ENCODE assay signal across 22 cellular contexts in the genomic region with DNA sequence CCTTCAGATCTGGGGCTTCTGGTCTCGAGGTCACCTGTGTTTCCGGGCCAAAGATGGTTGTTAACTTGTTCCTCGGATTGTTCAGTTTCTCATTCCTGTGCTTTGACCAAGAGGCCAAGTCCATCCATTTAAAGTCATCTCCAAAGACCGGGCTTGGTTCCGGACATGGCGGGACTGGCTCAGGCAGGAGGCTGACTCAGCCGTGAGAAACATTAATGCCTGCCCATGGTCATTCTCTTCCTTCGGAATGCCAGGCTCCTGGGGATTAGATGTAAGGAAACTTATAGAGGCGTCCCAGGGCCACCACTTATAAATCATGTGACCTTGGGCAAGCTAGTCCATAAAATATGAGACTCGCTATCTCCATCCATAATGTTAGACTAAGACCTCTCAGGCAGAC. TPM values are rescaled to one million over a fixed set of nuclear protein-coding genes. Genes with fewer than 3 reads are reported as not detected.
"Had no signal": no experiment of that assay in that cellular context is flagged by ENCODE, and none has a peak within 500 bp of the region (broad histone marks: within the 10 kb centered on the region; RNA-seq: fewer than 3 reads in every experiment).

No MANE protein-coding gene starts in this region.

- H3K27ac Mint-ChIP-seq: effector memory CD8-positive, alpha-beta T cell; immature natural killer cell; natural killer cell treated with Interleukin-12 subunit alpha and Interleukin-12 subunit beta and Interleukin-15 and Interleukin-18, amount 100 ng/mL, for 72 hours had no signal

- ATAC-seq: effector memory CD8-positive, alpha-beta T cell; foreskin keratinocyte; left cardiac atrium; left ventricle myocardium superior; natural killer cell treated with Interleukin-12 subunit alpha and Interleukin-12 subunit beta and Interleukin-15 and Interleukin-18, amount 100 ng/mL, for 72 hours; psoas muscle; stimulated activated naive CD8-positive, alpha-beta T cell treated with anti-CD3 and anti-CD28 coated beads, Interleukin-15, Interleukin-2, amounts not matched to agents 100 U/mL and 50 U/mL, for 24 hours had no signal

- H3K9me3 Mint-ChIP-seq: effector memory CD8-positive, alpha-beta T cell; natural killer cell treated with Interleukin-12 subunit alpha and Interleukin-12 subunit beta and Interleukin-15 and Interleukin-18, amount 100 ng/mL, for 72 hours had no signal

- H3K27ac ChIP-seq: foreskin keratinocyte, parathyroid adenoma, psoas muscle, suprapubic skin, thyroid gland, upper lobe of left lung, uterus had no signal

- H3K4me3 Mint-ChIP-seq: effector memory CD8-positive, alpha-beta T cell; immature natural killer cell; natural killer cell treated with Interleukin-12 subunit alpha and Interleukin-12 subunit beta and Interleukin-15 and Interleukin-18, amount 100 ng/mL, for 72 hours had no signal

- H3K4me3 ChIP-seq: lung, psoas muscle, suprapubic skin, thyroid gland, upper lobe of left lung, uterus had no signal

- DNase-seq: effector memory CD8-positive, alpha-beta T cell; foreskin keratinocyte; immature natural killer cell; kidney; left cardiac atrium; left ventricle myocardium superior; mesenchymal stem cell; midbrain; occipital lobe; psoas muscle; retina; small intestine; stimulated activated CD4-positive, alpha-beta T cell treated with anti-CD3 and anti-CD28 coated beads, Interleukin-2, amount 100 ng/mL, for 48 hours; stimulated activated naive CD8-positive, alpha-beta T cell treated with anti-CD3 and anti-CD28 coated beads, Interleukin-15, Interleukin-2, amounts not matched to agents 100 U/mL and 50 U/mL, for 24 hours; thyroid gland; upper lobe of left lung; uterus had no signal

- H3K9me3 ChIP-seq: psoas muscle, suprapubic skin, thyroid gland, uterus had no signal

- H3K36me3 ChIP-seq: suprapubic skin, thyroid gland, upper lobe of left lung, uterus had no signal

- H3K36me3 Mint-ChIP-seq: immature natural killer cell; natural killer cell treated with Interleukin-12 subunit alpha and Interleukin-12 subunit beta and Interleukin-15 and Interleukin-18, amount 100 ng/mL, for 72 hours had no signal

- H3K4me1 Mint-ChIP-seq: immature natural killer cell had no signal

- H3K27me3 ChIP-seq: foreskin keratinocyte, suprapubic skin, thyroid gland, upper lobe of left lung, uterus had no signal

- H3K4me1 ChIP-seq: psoas muscle, suprapubic skin, thyroid gland, upper lobe of left lung, uterus had no signal

RNA-seq across cellular contexts. Expression of gene NKD1, which starts 13.6 kb away (rescaled TPM):
- total RNA-seq: epithelial cell of proximal tubule had no signal
- polyA plus RNA-seq: immature natural killer cell had no signal
